In the genomic region with DNA sequence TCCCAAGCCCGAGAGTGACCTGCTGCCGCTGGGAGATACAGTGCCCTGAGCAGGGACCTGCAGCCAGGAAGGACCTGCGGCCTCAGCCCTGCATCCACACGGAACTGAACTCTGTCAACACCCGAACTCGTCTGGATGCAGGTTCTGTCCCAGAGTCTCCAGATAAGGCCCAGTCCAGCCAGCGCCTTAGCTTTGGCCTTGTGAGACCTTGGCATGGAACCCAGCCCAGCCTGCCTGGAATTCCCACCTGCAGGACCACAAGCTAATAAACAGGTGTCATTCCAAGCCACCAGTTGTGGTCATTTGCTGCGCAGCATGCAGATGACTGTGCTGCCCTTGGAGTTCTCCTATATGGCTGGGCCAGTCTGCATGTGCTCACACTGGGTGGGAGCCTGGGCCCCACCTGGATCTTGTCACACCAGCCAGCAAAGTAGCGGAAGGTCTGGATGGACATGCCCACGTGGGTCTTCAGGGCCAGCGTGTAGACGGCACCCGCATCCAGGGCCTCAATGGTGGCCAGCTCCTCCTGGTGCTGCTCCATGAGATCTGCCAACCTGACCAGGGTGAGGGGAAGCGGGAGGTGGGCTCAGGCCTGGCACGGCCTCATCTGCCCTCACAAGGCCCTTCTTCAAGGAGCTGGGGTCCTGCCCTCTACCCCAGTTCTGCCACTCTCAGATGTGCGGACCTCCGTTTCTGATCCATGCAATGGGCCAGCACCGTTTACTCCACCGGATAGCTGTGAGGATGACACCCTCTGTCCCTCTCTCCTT, we compare ENCODE assay signal across 17 cellular contexts. TPM values are rescaled to one million over a fixed set of nuclear protein-coding genes. Genes with fewer than 3 reads are reported as not detected.
DNase-seq lines count a peak whose midpoint lies in the region; ATAC-seq, FAIRE-seq and TF ChIP-seq lines count a peak whose summit lies in the region.
"Had no signal": no experiment of that assay in that cellular context is flagged by ENCODE, and none has a peak within 500 bp of the region (broad histone marks: within the 10 kb centered on the region; RNA-seq: fewer than 3 reads in every experiment).

No MANE protein-coding gene starts in this region.

- no peak for FAIRE-seq in kidney (lab: Jason Lieb, UNC)
- FAIRE-seq in HTR-8/SVneo (lab: Jason Lieb, UNC) = no peak

- TF ChIP-seq POLR2A in adrenal gland (IDR thresholded peaks at IDR 0.05) = no peak

- H3K27ac ChIP-seq in adrenal gland (no peak overlapping the region), kidney (ENCODE audit: low read depth in 2 of 2, low read length in 2 of 2) (no peak overlapping the region), psoas muscle (no peak overlapping the region)
- H3K27ac ChIP-seq: KMS-11, prostate gland had no signal

- WGBS in adrenal gland, 4 donors = 78 to 95% (median 87%) methylated on average over 5 to 19 of the region's 19 CpGs
- WGBS in psoas muscle, 3 donors = 72 to 89% (median 88%) methylated on average over 18 to 19 of the region's 19 CpGs

- no peaks in the 10 kb centered on the region for H3K36me3 ChIP-seq in H7 (replicated peaks; ENCODE audit: control insufficient read depth, insufficient read depth, low read length)
- no peaks in the 10 kb centered on the region for H3K36me3 ChIP-seq in adrenal gland (replicated peaks in 1 of 2)
- H3K36me3 ChIP-seq in kidney (ENCODE audit: control insufficient read depth in 1 of 2, insufficient read depth in 2 of 2, low read length in 2 of 2) = peaks cover 9 to 31% of the 10 kb centered on the region in 2 donors
- H3K36me3 ChIP-seq in psoas muscle (ENCODE audit: insufficient read depth in 1 of 2, low read depth in 1 of 2) = peaks cover 0 to 38% of the 10 kb centered on the region in 2 donors
- H3K36me3 ChIP-seq: prostate gland had no signal

- ATAC-seq in psoas muscle (no peak), GM19467 (IDR thresholded peaks at IDR 0.05; ENCODE audit: unreplicated experiment) (no peak), GM19395 (IDR thresholded peaks at IDR 0.05; ENCODE audit: unreplicated experiment) (no peak)
- ATAC-seq: stimulated activated naive CD8-positive, alpha-beta T cell treated with anti-CD3 and anti-CD28 coated beads, Interleukin-15, amount 100 ng/mL, for 72 hours had no signal

- no peak overlapping the region for H3K9ac ChIP-seq in kidney (ENCODE audit: low read length in 2 of 2)
- H3K9ac ChIP-seq: KMS-11 had no signal

- H3K4me1 ChIP-seq in adrenal gland (replicated peaks in 1 of 2) = peaks cover 0 to 11% of the 10 kb centered on the region in 2 donors
- peaks cover 0 to 3% of the 10 kb centered on the region in 2 donors for H3K4me1 ChIP-seq in kidney (ENCODE audit: control insufficient read depth in 1 of 2, insufficient read depth in 1 of 2, low read depth in 1 of 2, low read length in 2 of 2)
- peaks cover 3% of the 10 kb centered on the region for H3K4me1 ChIP-seq in psoas muscle
- H3K4me1 ChIP-seq: prostate gland had no signal

- H3K27me3 ChIP-seq in H7 (ENCODE audit: control insufficient read depth, insufficient read depth, low read length) (no peaks in the 10 kb centered on the region), adrenal gland (no peaks in the 10 kb centered on the region), psoas muscle (ENCODE audit: insufficient read depth in 3 of 3, low read length in 2 of 3) (no peaks in the 10 kb centered on the region)

- H3K4me3 ChIP-seq in H7 (ENCODE audit: insufficient read depth, low read depth, low read length) (no peak overlapping the region), adrenal gland (no peak overlapping the region), kidney (ENCODE audit: low read length in 2 of 2) (no peak overlapping the region), psoas muscle (no peak overlapping the region)
- H3K4me3 ChIP-seq: prostate gland had no signal

- TF ChIP-seq CTCF in adrenal gland (IDR thresholded peaks at IDR 0.05) (no peak), kidney (IDR thresholded peaks at IDR 0.05; ENCODE audit: borderline replicate concordance, extremely low read depth, insufficient read depth) (no peak), psoas muscle (IDR thresholded peaks at IDR 0.05) (no peak)

- H3K9me3 ChIP-seq in adrenal gland (replicated peaks in 1 of 3) = no peaks in the 10 kb centered on the region
- H3K9me3 ChIP-seq in kidney (ENCODE audit: control insufficient read depth in 1 of 2, low read length in 2 of 2) = no peaks in the 10 kb centered on the region
- H3K9me3 ChIP-seq in psoas muscle = no peaks in the 10 kb centered on the region
- H3K9me3 ChIP-seq: prostate gland had no signal

- DNase-seq in H7 = peak; percentile 16
- DNase-seq in adrenal gland = peak in 6 of 7 donors; percentile 7 to 48 (median 14)
- DNase-seq in kidney = peak; percentile 69
- DNase-seq in psoas muscle = peak; percentile 12 to 46
- DNase-seq in HTR-8/SVneo (ENCODE audit: insufficient read length, low spot score) = no peak
- DNase-seq in SHP77 treated with DMSO at 0.1 percent for 48 hours (lab: John Stamatoyannopoulos, UW) = no peak
- DNase-seq: activated CD4-positive, alpha-beta T cell treated with anti-CD3 and anti-CD28 coated beads for 4 hours; activated naive CD8-positive, alpha-beta T cell treated with anti-CD3 and anti-CD28 coated beads for 36 hours; effector memory CD4-positive, alpha-beta T cell; kidney glomerular epithelial cell; NCI-H1105; stimulated activated naive CD8-positive, alpha-beta T cell treated with anti-CD3 and anti-CD28 coated beads, Interleukin-15, amount 100 ng/mL, for 72 hours had no signal

- intact Hi-C loops in adrenal gland (cut with DNase I) (loop anchor here (5.0 to 10.0 kb wide), 4 partner anchors 76 to 261 kb away; a partner anchor contains a TSS), kidney (cut with DNase I) (loop anchor here (10.0 kb wide), 1 partner anchor 114 kb away; no protein-coding TSS in a partner anchor), psoas muscle (cut with DNase I) (loop anchor here (5.0 kb wide), 2 partner anchors 81 to 261 kb away; a partner anchor contains a TSS)

RNA-seq across cellular contexts. Expression of a gene that starts 47.2 kb away (rescaled TPM):
- 30.8 and 32.7 TPM in 2 replicates for total RNA-seq in H7 (2014; rRNA removed; shearing (Covaris generic))
- total RNA-seq in adrenal gland = 100 to 1,000 TPM in 3 of 8 donors, 10 to 100 TPM in 5; 61.0 to 140 (median 97.1) TPM
- polyA plus RNA-seq in adrenal gland = 10 to 100 TPM; 40.8 to 51.3 (median 48.9) TPM
- 74.3 TPM for total RNA-seq in kidney
- 31.6 TPM for polyA plus RNA-seq in kidney (ENCODE audit: insufficient read depth, low read depth, low replicate concordance)
- total RNA-seq in psoas muscle = 10 to 100 TPM; 37.5 to 58.9 (median 45.3) TPM
- 10 to 100 TPM; 28.7 to 36.9 (median 34.7) TPM for polyA plus RNA-seq in psoas muscle

RNA-seq across cellular contexts. Expression of a gene that starts 49.2 kb away (rescaled TPM):
- 0.15 and 0.28 TPM in 2 replicates for total RNA-seq in H7 (2014; rRNA removed; shearing (Covaris generic))
- total RNA-seq in adrenal gland (100 to 1,000 TPM in 3 of 8 donors, 10 to 100 TPM in 5; 20.1 to 136 (median 82.3) TPM), kidney (60.0 TPM), psoas muscle (100 to 1,000 TPM in 1 of 4 donors, 10 to 100 TPM in 3; 34.5 to 121 (median 62.7) TPM)
- polyA plus RNA-seq in adrenal gland (10 to 100 TPM; 19.3 to 34.0 (median 22.0) TPM), kidney (ENCODE audit: insufficient read depth, low read depth, low replicate concordance) (199 TPM), psoas muscle (10 to 100 TPM; 12.9 to 40.1 (median 21.6) TPM)
- total RNA-seq: activated naive CD8-positive, alpha-beta T cell treated with anti-CD3 and anti-CD28 coated beads for 36 hours; T-helper 1 cell treated with Interleukin-12 subunit alpha and Interleukin-12 subunit beta and Interleukin-4 antibody, amounts not matched to agents 30 ng/mL and 1 ng/mL, for 36 hours had no signal

Comparison
In these comparisons a context has a peak if more than half of its experiments do, and no peak if none do; other contexts are left out.
1. DNase-seq: peak in H7 (single experiment), adrenal gland (6 of 7), kidney (single experiment) and psoas muscle (2 of 2); none in HTR-8/SVneo (single experiment) and SHP77 treated with DMSO at 0.1 percent for 48 hours (single experiment).
2. RNA of a gene that starts 49.2 kb away (total RNA-seq): 20.1 to 136 TPM in adrenal gland, 34.5 to 121 TPM in psoas muscle and 60.0 TPM in kidney (single experiment); 0.15 to 0.28 TPM in H7; every median in the first group is over 10 times any median in the second.